Comparison of ENCODE assay signal across 10 cellular contexts in the genomic region with DNA sequence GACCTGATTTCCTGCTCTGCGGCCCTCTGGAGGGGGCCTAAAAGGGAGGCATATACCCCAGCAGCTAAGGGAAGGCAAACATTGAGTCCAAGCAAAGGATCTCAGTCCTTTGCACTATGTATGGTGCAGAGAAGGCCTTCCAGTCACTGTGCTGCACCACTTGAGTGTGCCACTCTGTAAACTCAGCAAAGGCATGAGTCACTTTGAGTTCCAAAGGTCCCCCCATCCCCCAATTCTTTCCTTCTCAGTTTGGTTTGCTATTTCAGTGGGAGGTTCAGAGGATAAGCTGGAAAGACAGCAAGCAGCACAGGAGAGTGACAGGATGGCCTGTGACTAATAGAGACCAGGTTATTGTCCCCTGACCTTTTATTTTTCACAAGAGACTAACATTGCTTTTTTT.
DNase-seq lines count a peak whose midpoint lies in the region; TF ChIP-seq lines count a peak whose summit lies in the region.
"Had no signal": no experiment of that assay in that cellular context is flagged by ENCODE, and none has a peak within 500 bp of the region (broad histone marks: within the 10 kb centered on the region; RNA-seq: fewer than 3 reads in every experiment).

No MANE protein-coding gene starts in this region.

- TF ChIP-seq CTCF in brain microvascular endothelial cell (IDR thresholded peaks at IDR 0.05; ENCODE audit: low read depth, low read length, missing control alignments): no peak
- TF ChIP-seq CTCF in prostate gland (IDR thresholded peaks at IDR 0.05): no peak

- no peak overlapping the region for H3K18ac ChIP-seq in mesenchymal stem cell (ENCODE audit: low read depth in 1 of 2, low read length in 2 of 2)

- no peak overlapping the region for H3K4me2 ChIP-seq in mesenchymal stem cell (ENCODE audit: low read length, poor library complexity, severe bottlenecking)

- no peak overlapping the region for H2BK120ac ChIP-seq in mesenchymal stem cell (ENCODE audit: low read depth, low read length)

- no peak overlapping the region for H3K14ac ChIP-seq in mesenchymal stem cell (ENCODE audit: low read length in 2 of 2)

- H2AFZ ChIP-seq in mesenchymal stem cell (ENCODE audit: low read depth, low read length): no peak overlapping the region

- TF ChIP-seq POLR2A in prostate gland (IDR thresholded peaks at IDR 0.05): no peak

- no peak overlapping the region for H3K9ac ChIP-seq in HUES48 (ENCODE audit: low read depth, low read length)
- no peak overlapping the region for H3K9ac ChIP-seq in mesenchymal stem cell (ENCODE audit: low read length)

- no peaks in the 10 kb centered on the region for H3K79me1 ChIP-seq in mesenchymal stem cell (replicated peaks; ENCODE audit: low read length, poor library complexity, severe bottlenecking)

- H3K4ac ChIP-seq in mesenchymal stem cell (ENCODE audit: low read depth in 1 of 2, low read length in 2 of 2): no peak overlapping the region

- no peak overlapping the region for H3K23ac ChIP-seq in mesenchymal stem cell (ENCODE audit: low read length in 2 of 2)

- no peak overlapping the region for H4K8ac ChIP-seq in mesenchymal stem cell (ENCODE audit: low read length)

- no peak overlapping the region for H2BK12ac ChIP-seq in mesenchymal stem cell (ENCODE audit: low read length in 2 of 2)

- 53% methylated on average over 1 of the region's 1 CpG for WGBS in mesenchymal stem cell
- WGBS in prostate gland: 65% methylated on average over 1 of the region's 1 CpG

- in situ Hi-C loops in Caki2 (cut with HindIII; ENCODE audit: low pct_unique_long_range_greater_than_20kb, low sequenced_read_pairs): no loop called here
- in situ Hi-C loops in brain microvascular endothelial cell (cut with HindIII; ENCODE audit: low pct_ligation_motif_present, low sequenced_read_pairs): no loop called here

- H3K4me3 ChIP-seq in HUES48 (ENCODE audit: low read depth, low read length) (no peak overlapping the region), brain microvascular endothelial cell (ENCODE audit: low read depth, low read length) (no peak overlapping the region), mesenchymal stem cell (ENCODE audit: insufficient read depth in 1 of 2, low read depth in 1 of 2, low read length in 2 of 2) (no peak overlapping the region), prostate gland (no peak overlapping the region)

- H3K27me3 ChIP-seq in HUES48 (ENCODE audit: control insufficient read depth, insufficient read depth, low read length) (no peaks in the 10 kb centered on the region), brain microvascular endothelial cell (replicated peaks) (no peaks in the 10 kb centered on the region), mesenchymal stem cell (ENCODE audit: control insufficient read depth in 1 of 2, insufficient read depth in 1 of 2, low read length in 2 of 2) (no peaks in the 10 kb centered on the region), prostate gland (replicated peaks; ENCODE audit: insufficient read depth) (no peaks in the 10 kb centered on the region)

- no peak overlapping the region for H4K91ac ChIP-seq in mesenchymal stem cell (ENCODE audit: low read length)

- intact Hi-C loops in prostate gland (cut with DNase I): no loop called here

- H2BK15ac ChIP-seq in mesenchymal stem cell (ENCODE audit: low read depth, poor library complexity, severe bottlenecking): no peak overlapping the region

- H2BK5ac ChIP-seq in mesenchymal stem cell (ENCODE audit: low read depth, low read length, poor library complexity, severe bottlenecking): no peak overlapping the region

- H3K9me3 ChIP-seq in HUES48 (ENCODE audit: control insufficient read depth, insufficient read depth, low read length) (no peaks in the 10 kb centered on the region), mesenchymal stem cell (ENCODE audit: control insufficient read depth, low read length) (no peaks in the 10 kb centered on the region), prostate gland (no peaks in the 10 kb centered on the region)

- no peak overlapping the region for H2AK5ac ChIP-seq in mesenchymal stem cell (ENCODE audit: low read length, severe bottlenecking)

- DNase-seq in Caki2 (ENCODE audit: low read depth) (peak; percentile 46), brain microvascular endothelial cell (peak; percentile 40), mesenchymal stem cell (peak; percentile 78), NCI-H524 (lab: John Stamatoyannopoulos, UW) (no peak), prostate gland (ENCODE audit: low spot score) (no peak), NK-92 (lab: John Stamatoyannopoulos, UW; ENCODE audit: unreplicated experiment) (no peak)
- no peak for DNase-seq in activated CD8-positive, alpha-beta memory T cell treated with anti-CD3 and anti-CD28 coated beads, Interleukin-2, amount 50 U/mL, for 4 hours
- DNase-seq: effector memory CD8-positive, alpha-beta T cell; NCI-H2171 treated with DMSO at 0.1 percent for 48 hours had no signal

- H3K36me3 ChIP-seq in HUES48 (ENCODE audit: control insufficient read depth, insufficient read depth, low read length) (no peaks in the 10 kb centered on the region), brain microvascular endothelial cell (replicated peaks) (no peaks in the 10 kb centered on the region), mesenchymal stem cell (ENCODE audit: control insufficient read depth in 1 of 2, insufficient read depth in 2 of 2, low read depth in 1 of 2, low read length in 2 of 2) (no peaks in the 10 kb centered on the region), prostate gland (no peaks in the 10 kb centered on the region)

- H3K4me1 ChIP-seq in HUES48 (ENCODE audit: control insufficient read depth, insufficient read depth, low read length) (peaks cover 18% of the 10 kb centered on the region), mesenchymal stem cell (ENCODE audit: control insufficient read depth, insufficient read depth, low read depth, low read length) (peaks cover 2% of the 10 kb centered on the region), prostate gland (replicated peaks) (peaks cover 5% of the 10 kb centered on the region)

- H3K27ac ChIP-seq in HUES48 (ENCODE audit: low read depth, low read length) (peak overlapping the region; percentile 58), brain microvascular endothelial cell (no peak overlapping the region), mesenchymal stem cell (ENCODE audit: low read length, poor library complexity, severe bottlenecking) (no peak overlapping the region), prostate gland (no peak overlapping the region)

Comparison
In these comparisons a context has a peak if more than half of its experiments do, and no peak if none do; other contexts are left out.
1. DNase-seq: peak in Caki2 (single experiment), brain microvascular endothelial cell (single experiment) and mesenchymal stem cell (single experiment); none in NCI-H524 (0 of 2), prostate gland (single experiment), NK-92 (single experiment) and activated CD8-positive, alpha-beta memory T cell treated with anti-CD3 and anti-CD28 coated beads, Interleukin-2, amount 50 U/mL, for 4 hours (single experiment).